In genomic region chr12:131678389-131679181, GRCh38 we compare ENCODE assay signal across 7 cellular contexts. TPM values are rescaled to one million over a fixed set of nuclear protein-coding genes. Genes with fewer than 3 reads are reported as not detected.
DNase-seq lines count a peak whose midpoint lies in the region; ATAC-seq, FAIRE-seq and TF ChIP-seq lines count a peak whose summit lies in the region.
"Not testable (repeated sequence)": the region's sequence is repeated elsewhere in the genome, so short reads cannot be mapped to it uniquely, and the experiment has no call there.

No MANE protein-coding gene starts in this region.

- FAIRE-seq in kidney (lab: Jason Lieb, UNC): not testable (repeated sequence)

- not testable (repeated sequence) for H3K4me1 Mint-ChIP-seq in progenitor cell of endocrine pancreas (ENCODE audit: low read depth)

- H3K4me3 Mint-ChIP-seq in progenitor cell of endocrine pancreas (ENCODE audit: low read depth): not testable (repeated sequence)

- not testable (repeated sequence) for H3K27ac Mint-ChIP-seq in progenitor cell of endocrine pancreas

- not testable (repeated sequence) for H3K36me3 ChIP-seq in HEK293 (ENCODE audit: control insufficient read depth in 2 of 2, insufficient read depth in 1 of 2, low read length in 2 of 2); RWPE2 (ENCODE audit: low read depth); kidney (ENCODE audit: control insufficient read depth in 1 of 2, insufficient read depth in 2 of 2, low read length in 2 of 2)

- ATAC-seq in RWPE2 (ENCODE audit: low read depth): not testable (repeated sequence)

- DNase-seq in DMS79 (lab: John Stamatoyannopoulos, UW) (peak; percentile 36), RWPE2 (ENCODE audit: low spot score) (peak; percentile 39), coronary artery (ENCODE audit: low spot score) (peak; percentile 60), kidney (peak; percentile 52), mesenteric fat pad (ENCODE audit: low spot score) (peak; percentile 75), progenitor cell of endocrine pancreas (ENCODE audit: low spot score, unreplicated experiment) (peak; percentile 4)

- H3K4me1 ChIP-seq in HEK293 (ENCODE audit: control insufficient read depth, insufficient read depth, low read length); RWPE2 (ENCODE audit: insufficient read depth, poor library complexity, severe bottlenecking); kidney (ENCODE audit: control insufficient read depth in 1 of 2, insufficient read depth in 1 of 2, low read depth in 1 of 2, low read length in 2 of 2): not testable (repeated sequence)

- CTCF ChIA-PET in HEK293 (lab: Yijun Ruan, JAX): not testable (repeated sequence)

- H3K27me3 ChIP-seq in RWPE2 (ENCODE audit: insufficient read depth, poor library complexity, severe bottlenecking): not testable (repeated sequence)

- H3K4me3 ChIP-seq in HEK293 (ENCODE audit: low read depth, low read length); RWPE2 (ENCODE audit: severe bottlenecking); coronary artery; kidney (ENCODE audit: low read length in 2 of 2): not testable (repeated sequence)

- intact Hi-C loops in kidney (cut with DNase I): not testable (repeated sequence)

- H3K27ac ChIP-seq in HEK293 (ENCODE audit: extremely low read depth, low read depth, low read length); RWPE2 (ENCODE audit: poor library complexity, severe bottlenecking); coronary artery; kidney (ENCODE audit: low read depth in 2 of 2, low read length in 2 of 2): not testable (repeated sequence)

- H3K27me3 Mint-ChIP-seq in progenitor cell of endocrine pancreas: peaks cover 35% of the 10 kb centered on the region

- POLR2A ChIA-PET in HEK293 (lab: Yijun Ruan, JAX): not testable (repeated sequence)

- TF ChIP-seq CTCF in HEK293 (tag by site-specific recombination; IDR thresholded peaks at IDR 0.05); RWPE2 (IDR thresholded peaks at IDR 0.05; ENCODE audit: poor library complexity, severe bottlenecking); coronary artery (IDR thresholded peaks at IDR 0.05); kidney (IDR thresholded peaks at IDR 0.05; ENCODE audit: borderline replicate concordance, extremely low read depth, insufficient read depth); progenitor cell of endocrine pancreas (IDR thresholded peaks at IDR 0.05; ENCODE audit: unreplicated experiment): not testable (repeated sequence)

- H3K9me3 ChIP-seq in HEK293 (ENCODE audit: control insufficient read depth, insufficient read depth, low read depth, low read length); RWPE2 (ENCODE audit: severe bottlenecking); kidney (ENCODE audit: control insufficient read depth in 1 of 2, low read length in 2 of 2): not testable (repeated sequence)

- H3K9me3 Mint-ChIP-seq in progenitor cell of endocrine pancreas (ENCODE audit: low read depth): not testable (repeated sequence)

- not testable (repeated sequence) for H3K9ac ChIP-seq in kidney (ENCODE audit: low read length in 2 of 2)

- not testable (repeated sequence) for H3K36me3 Mint-ChIP-seq in progenitor cell of endocrine pancreas (ENCODE audit: insufficient read depth)

TF ChIP-seq in HEK293, 187 proteins besides CTCF, POLR2A, EP300 and RAD21:
- TF ChIP-seq SCRT2 (tag by site-specific recombination; IDR thresholded peaks at IDR 0.05) (peak; percentile 69), SCRT1 (tag by site-specific recombination; IDR thresholded peaks at IDR 0.05; ENCODE audit: borderline replicate concordance) (0 out of 2 replicates have a peak, but pooled peaks have one; percentile 20)

RNA-seq across cellular contexts. Expression of gene SFSWAP, which starts 32.3 kb away (rescaled TPM):
- total RNA-seq in kidney: 46.2 TPM
- polyA plus RNA-seq in kidney (ENCODE audit: insufficient read depth, low read depth, low replicate concordance): 13.9 TPM
- total RNA-seq in mesenteric fat pad: 36.1 TPM
- 62.1 and 64.5 TPM in 2 replicates for total RNA-seq in progenitor cell of endocrine pancreas

Comparison
In these comparisons a context has a peak if more than half of its experiments do, and no peak if none do; other contexts are left out.
1. DNase-seq: peak in every context shown above with its lines; median percentile 75 in mesenteric fat pad; 60 in coronary artery; 52 in kidney; 39 in RWPE2; 36 in DMS79; 4 in progenitor cell of endocrine pancreas.